In the genomic region with DNA sequence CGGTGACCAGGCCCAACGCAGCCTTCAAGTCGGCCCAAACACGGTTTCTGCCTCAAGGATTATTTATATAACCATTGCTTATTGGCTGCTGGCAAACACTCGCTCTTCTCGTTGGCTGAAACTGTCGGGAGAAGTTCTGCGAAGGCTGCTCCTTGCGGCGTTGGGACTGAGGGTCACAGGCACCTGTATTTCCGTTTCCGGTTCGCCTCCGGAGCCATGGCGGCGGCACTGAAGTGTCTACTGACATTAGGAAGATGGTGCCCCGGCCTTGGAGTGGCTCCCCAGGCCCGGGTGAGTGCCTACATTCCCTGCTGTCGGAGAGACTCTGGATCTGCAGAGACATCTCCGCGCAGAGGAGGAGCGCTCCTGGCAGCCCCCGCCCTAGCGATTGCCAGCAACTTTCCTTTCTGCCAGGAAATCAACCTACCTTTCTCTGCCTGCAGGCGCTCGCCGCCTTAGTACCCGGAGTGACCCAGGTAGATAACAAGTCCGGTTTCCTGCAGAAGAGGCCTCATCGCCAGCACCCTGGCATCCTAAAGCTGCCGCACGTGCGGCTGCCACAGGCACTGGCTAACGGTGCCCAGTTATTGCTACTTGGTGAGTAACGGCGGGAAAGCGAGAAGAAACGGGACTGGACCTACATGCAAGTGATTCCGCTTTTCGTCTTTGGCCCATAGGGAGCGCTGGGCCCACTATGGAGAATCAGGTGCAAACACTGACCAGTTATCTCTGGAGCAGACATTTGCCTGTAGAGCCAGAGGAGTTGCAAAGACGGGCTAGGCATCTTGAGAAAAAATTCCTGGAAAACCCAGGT, we compare ENCODE assay signal across 8 cellular contexts.
DNase-seq lines count a peak whose midpoint lies in the region; ATAC-seq lines count a peak whose summit lies in the region.

A gene with protein sequence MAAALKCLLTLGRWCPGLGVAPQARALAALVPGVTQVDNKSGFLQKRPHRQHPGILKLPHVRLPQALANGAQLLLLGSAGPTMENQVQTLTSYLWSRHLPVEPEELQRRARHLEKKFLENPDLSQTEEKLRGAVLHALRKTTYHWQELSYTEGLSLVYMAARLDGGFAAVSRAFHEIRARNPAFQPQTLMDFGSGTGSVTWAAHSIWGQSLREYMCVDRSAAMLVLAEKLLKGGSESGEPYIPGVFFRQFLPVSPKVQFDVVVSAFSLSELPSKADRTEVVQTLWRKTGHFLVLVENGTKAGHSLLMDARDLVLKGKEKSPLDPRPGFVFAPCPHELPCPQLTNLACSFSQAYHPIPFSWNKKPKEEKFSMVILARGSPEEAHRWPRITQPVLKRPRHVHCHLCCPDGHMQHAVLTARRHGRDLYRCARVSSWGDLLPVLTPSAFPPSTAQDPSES (plus strand): TSS at position 194 of the 814 bp plus-strand sequence. CDS start 23 bp downstream, at position 217.

- peak; percentile 97 for ATAC-seq in GM19023 (IDR thresholded peaks at IDR 0.05; ENCODE audit: unreplicated experiment)
- peak; percentile 94 for ATAC-seq in HG03280 (IDR thresholded peaks at IDR 0.05; ENCODE audit: unreplicated experiment)
- peak; percentile 97 to 99 for ATAC-seq in activated CD4-positive, CD25-positive, alpha-beta regulatory T cell treated with anti-CD3 and anti-CD28 coated beads, Interleukin-2, amount 50 U/mL, for 24 hours

- DNase-seq in AG20443 (ENCODE audit: low spot score): peak; percentile 93
- peak; percentile 52 for DNase-seq in NCI-H345 treated with DMSO at 0.1 percent for 48 hours (lab: John Stamatoyannopoulos, UW; ENCODE audit: unreplicated experiment)
- peak; percentile 99 for DNase-seq in cerebellar cortex (ENCODE audit: low spot score)
- DNase-seq in islet precursor cell: peak; percentile 98
- peak; percentile 75 to 84 (median 82) for DNase-seq in stimulated activated CD4-positive, alpha-beta T cell treated with anti-CD3 and anti-CD28 coated beads, Interleukin-12 subunit alpha, Interleukin-12 subunit beta, amount 100 ng/mL, for 48 hours (ENCODE audit: low read depth in 2 of 3, low spot score in 1 of 3)

Comparison
In these comparisons a context has a peak if more than half of its experiments do, and no peak if none do; other contexts are left out.
1. Peak in every context shown above with its lines: DNase-seq and ATAC-seq.